8 cellular contexts compared by ENCODE assay signal in the genomic region with DNA sequence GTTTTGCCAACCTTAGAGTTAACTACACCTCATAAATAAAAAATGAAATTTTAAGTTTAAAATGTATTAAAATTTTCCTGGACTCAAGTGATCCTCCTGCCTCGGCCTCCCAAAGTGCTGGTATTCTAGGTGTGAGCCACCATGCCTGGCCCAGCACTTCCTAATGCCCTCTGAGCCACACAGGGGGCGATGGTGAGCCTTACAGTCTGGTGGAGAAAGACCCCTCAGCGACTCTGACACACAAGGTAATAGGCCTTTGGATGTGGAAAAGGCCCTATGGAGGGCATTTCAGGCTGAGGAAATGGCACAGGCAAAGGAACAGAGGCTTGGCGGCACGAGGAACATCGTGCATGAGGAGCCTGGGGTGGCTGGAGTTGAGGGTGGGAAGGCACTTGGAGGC. TPM values are rescaled to one million over a fixed set of nuclear protein-coding genes. Genes with fewer than 3 reads are reported as not detected.
DNase-seq lines count a peak whose midpoint lies in the region; ATAC-seq and TF ChIP-seq lines count a peak whose summit lies in the region.
"Had no signal": no experiment of that assay in that cellular context is flagged by ENCODE, and none has a peak within 500 bp of the region (broad histone marks: within the 10 kb centered on the region; RNA-seq: fewer than 3 reads in every experiment).

No MANE protein-coding gene starts in this region.

- no peak overlapping the region for H3K9ac ChIP-seq in PC-3 (ENCODE audit: low read length)

- H3K4me3 ChIP-seq in BE2C (ENCODE audit: low read depth, low read length), result no peak overlapping the region
- H3K4me3 ChIP-seq in GM06990 (replicated peaks; ENCODE audit: low read depth, low read length), result no peak overlapping the region
- no peak overlapping the region for H3K4me3 ChIP-seq in PC-3 (ENCODE audit: low read length)
- H3K4me3 ChIP-seq in foreskin fibroblast (ENCODE audit: low read depth in 1 of 2, low read length in 2 of 2), result no peak overlapping the region

- H3K27me3 ChIP-seq in BE2C (no peaks in the 10 kb centered on the region), GM06990 (replicated peaks; ENCODE audit: control insufficient read depth, insufficient read depth, low read length) (no peaks in the 10 kb centered on the region; the same call in none of the 2 replicates), PC-3 (ENCODE audit: low read length) (no peaks in the 10 kb centered on the region)
- H3K27me3 ChIP-seq: neutrophil had no signal

- H3K9me3 ChIP-seq in BE2C (no peaks in the 10 kb centered on the region), PC-3 (ENCODE audit: low read length) (no peaks in the 10 kb centered on the region)
- H3K9me3 ChIP-seq: neutrophil had no signal

- H3F3A ChIP-seq in PC-3 (ENCODE audit: low read length, unreplicated experiment), result no peaks in the 10 kb centered on the region

- H3K4me1 ChIP-seq in BE2C (no peaks in the 10 kb centered on the region), PC-3 (ENCODE audit: insufficient read depth, low read length) (0 out of 2 replicates have a peak, but pooled peaks cover 10% of the 10 kb centered on the region)

- CTCF ChIA-PET in PC-3 (lab: Charles Lee), result no interaction called here

- no peaks in the 10 kb centered on the region for H4K20me1 ChIP-seq in PC-3 (ENCODE audit: low read length)

- peak; percentile 19 for DNase-seq in BE2C
- no peak for DNase-seq in GM06990 (ENCODE audit: extremely low read depth, insufficient read length)
- no peak for DNase-seq in PC-3
- no peak for DNase-seq in foreskin fibroblast
- no peak for DNase-seq in stimulated activated naive CD4-positive, alpha-beta T cell treated with Interleukin-2 at 50 U/mL for 16 hours (lab: John Stamatoyannopoulos, UW)
- DNase-seq in mucosa of gallbladder (ENCODE audit: low spot score), result no peak
- no peak for DNase-seq in superior temporal gyrus (ENCODE audit: extremely low spot score)

- H3K4me2 ChIP-seq in PC-3 (ENCODE audit: low read length), result no peak overlapping the region

- no peaks in the 10 kb centered on the region for H3K9me2 ChIP-seq in PC-3 (replicated peaks; ENCODE audit: low read length)

- H3K36me3 ChIP-seq in BE2C (no peaks in the 10 kb centered on the region), GM06990 (ENCODE audit: control insufficient read depth, insufficient read depth, low read length) (no peaks in the 10 kb centered on the region), PC-3 (ENCODE audit: low read depth, low read length) (no peaks in the 10 kb centered on the region)
- H3K36me3 ChIP-seq: neutrophil had no signal

- no peak for ATAC-seq in PC-3

- no TSS peak for BruUV-seq in PC-3 (replicated peaks; lab: Mats Ljungman, UMichigan)

- POLR2A ChIA-PET in PC-3 (lab: Charles Lee; ENCODE audit: unreplicated experiment), result no interaction called here

- H3K27ac ChIP-seq in PC-3 (ENCODE audit: low read length), result no peak overlapping the region
- H3K27ac ChIP-seq: neutrophil had no signal

- no peak overlapping the region for H2AFZ ChIP-seq in PC-3 (ENCODE audit: low read length)

- H3K79me2 ChIP-seq in PC-3 (ENCODE audit: low read length), result no peaks in the 10 kb centered on the region

- intact Hi-C loops in PC-3 (cut with micrococcal nuclease), result no loop called here

- peak; percentile 38 for TF ChIP-seq CTCF in BE2C (IDR thresholded peaks at IDR 0.05; ENCODE audit: low read depth, low read length)
- peak; percentile 45 for TF ChIP-seq CTCF in GM06990 (IDR thresholded peaks at IDR 0.05; ENCODE audit: insufficient read depth, low read length, poor library complexity, severe bottlenecking)
- TF ChIP-seq CTCF in PC-3 (conservative IDR thresholded peaks at IDR 0.05; ENCODE audit: low read depth, low read length), result peak; percentile 53; the same call in 1 of the 2 replicates
- peak; percentile 32 for TF ChIP-seq CTCF in foreskin fibroblast (IDR thresholded peaks at IDR 0.05; ENCODE audit: low read depth, low read length)

RNA-seq across cellular contexts. Expression of a gene that starts 6.7 kb away (rescaled TPM):
- polyA plus RNA-seq in BE2C (2012; ENCODE audit: insufficient read depth, insufficient read length, low read depth), result 0.77 TPM
- total RNA-seq in PC-3 (2014; rRNA removed) (10.6 and 12.0 TPM in 2 replicates), mucosa of gallbladder (86.1 TPM)
